Comparison of ENCODE assay signal across 1 cellular context in the genomic region with DNA sequence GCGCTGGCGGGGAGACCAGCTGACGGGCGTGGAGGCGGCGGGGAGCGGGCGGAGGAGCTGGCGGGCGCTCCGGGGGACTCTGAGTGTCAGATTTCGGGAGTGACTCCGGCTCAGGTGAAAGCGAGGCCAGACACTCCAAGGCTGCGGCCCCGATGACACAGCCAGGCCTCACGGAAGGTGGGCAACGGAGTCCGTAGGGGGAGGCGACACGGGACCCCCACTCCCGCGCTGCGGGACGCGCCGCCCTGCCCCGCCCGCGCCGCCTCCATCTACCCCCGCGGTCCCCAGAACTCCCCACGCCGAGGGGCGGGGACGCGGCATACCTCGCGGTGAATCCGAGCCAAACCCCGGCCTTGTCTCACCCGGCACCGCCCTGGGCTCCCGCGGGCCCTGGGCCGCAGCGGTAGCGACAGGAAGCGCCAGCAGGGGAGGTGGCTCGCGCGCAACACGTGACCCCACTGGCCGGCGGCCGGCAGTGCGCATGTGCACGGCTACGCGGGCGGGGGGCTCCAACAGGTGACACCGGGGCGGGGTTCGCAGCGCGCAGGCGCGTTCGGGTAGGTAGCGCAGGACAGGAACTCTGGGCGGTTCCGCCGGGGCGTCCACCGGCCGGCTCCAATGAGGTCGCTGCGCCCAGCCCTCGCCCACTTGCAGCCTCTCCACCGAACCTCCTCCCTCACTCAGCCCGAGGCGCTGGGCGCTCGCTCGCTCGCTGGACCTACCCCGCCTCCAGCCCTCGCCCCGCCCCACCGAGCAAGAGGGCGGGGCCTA.
TF ChIP-seq lines count a peak whose summit lies in the region.

A gene with protein sequence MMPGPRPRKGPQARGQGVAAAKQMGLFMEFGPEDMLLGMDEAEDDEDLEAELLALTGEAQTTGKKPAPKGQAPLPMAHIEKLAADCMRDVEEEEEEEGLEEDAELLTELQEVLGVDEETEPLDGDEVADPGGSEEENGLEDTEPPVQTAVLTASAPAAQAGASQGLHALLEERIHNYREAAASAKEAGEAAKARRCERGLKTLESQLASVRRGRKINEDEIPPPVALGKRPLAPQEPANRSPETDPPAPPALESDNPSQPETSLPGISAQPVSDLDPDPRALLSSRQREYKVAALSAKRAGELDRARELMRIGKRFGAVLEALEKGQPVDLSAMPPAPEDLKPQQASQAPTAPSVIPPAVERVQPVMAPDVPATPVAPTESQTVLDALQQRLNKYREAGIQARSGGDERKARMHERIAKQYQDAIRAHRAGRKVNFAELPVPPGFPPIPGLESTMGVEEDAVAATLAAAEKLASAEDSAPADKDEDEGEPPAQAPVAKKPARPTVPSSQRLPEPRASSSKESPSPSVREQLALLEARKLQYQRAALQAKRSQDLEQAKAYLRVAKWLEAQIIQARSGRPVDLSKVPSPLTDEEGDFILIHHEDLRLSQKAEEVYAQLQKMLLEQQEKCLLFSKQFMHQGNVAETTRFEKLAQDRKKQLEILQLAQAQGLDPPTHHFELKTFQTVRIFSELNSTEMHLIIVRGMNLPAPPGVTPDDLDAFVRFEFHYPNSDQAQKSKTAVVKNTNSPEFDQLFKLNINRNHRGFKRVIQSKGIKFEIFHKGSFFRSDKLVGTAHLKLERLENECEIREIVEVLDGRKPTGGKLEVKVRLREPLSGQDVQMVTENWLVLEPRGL (minus strand): TSS at position 460 of the 771 bp plus-strand sequence. CDS start 1,585 bp downstream, outside the sequence.

TF ChIP-seq in HepG2, 621 proteins besides CTCF, POLR2A, EP300 and RAD21 (continued from another document and continues in another):
- TF ChIP-seq, protein P1, sequence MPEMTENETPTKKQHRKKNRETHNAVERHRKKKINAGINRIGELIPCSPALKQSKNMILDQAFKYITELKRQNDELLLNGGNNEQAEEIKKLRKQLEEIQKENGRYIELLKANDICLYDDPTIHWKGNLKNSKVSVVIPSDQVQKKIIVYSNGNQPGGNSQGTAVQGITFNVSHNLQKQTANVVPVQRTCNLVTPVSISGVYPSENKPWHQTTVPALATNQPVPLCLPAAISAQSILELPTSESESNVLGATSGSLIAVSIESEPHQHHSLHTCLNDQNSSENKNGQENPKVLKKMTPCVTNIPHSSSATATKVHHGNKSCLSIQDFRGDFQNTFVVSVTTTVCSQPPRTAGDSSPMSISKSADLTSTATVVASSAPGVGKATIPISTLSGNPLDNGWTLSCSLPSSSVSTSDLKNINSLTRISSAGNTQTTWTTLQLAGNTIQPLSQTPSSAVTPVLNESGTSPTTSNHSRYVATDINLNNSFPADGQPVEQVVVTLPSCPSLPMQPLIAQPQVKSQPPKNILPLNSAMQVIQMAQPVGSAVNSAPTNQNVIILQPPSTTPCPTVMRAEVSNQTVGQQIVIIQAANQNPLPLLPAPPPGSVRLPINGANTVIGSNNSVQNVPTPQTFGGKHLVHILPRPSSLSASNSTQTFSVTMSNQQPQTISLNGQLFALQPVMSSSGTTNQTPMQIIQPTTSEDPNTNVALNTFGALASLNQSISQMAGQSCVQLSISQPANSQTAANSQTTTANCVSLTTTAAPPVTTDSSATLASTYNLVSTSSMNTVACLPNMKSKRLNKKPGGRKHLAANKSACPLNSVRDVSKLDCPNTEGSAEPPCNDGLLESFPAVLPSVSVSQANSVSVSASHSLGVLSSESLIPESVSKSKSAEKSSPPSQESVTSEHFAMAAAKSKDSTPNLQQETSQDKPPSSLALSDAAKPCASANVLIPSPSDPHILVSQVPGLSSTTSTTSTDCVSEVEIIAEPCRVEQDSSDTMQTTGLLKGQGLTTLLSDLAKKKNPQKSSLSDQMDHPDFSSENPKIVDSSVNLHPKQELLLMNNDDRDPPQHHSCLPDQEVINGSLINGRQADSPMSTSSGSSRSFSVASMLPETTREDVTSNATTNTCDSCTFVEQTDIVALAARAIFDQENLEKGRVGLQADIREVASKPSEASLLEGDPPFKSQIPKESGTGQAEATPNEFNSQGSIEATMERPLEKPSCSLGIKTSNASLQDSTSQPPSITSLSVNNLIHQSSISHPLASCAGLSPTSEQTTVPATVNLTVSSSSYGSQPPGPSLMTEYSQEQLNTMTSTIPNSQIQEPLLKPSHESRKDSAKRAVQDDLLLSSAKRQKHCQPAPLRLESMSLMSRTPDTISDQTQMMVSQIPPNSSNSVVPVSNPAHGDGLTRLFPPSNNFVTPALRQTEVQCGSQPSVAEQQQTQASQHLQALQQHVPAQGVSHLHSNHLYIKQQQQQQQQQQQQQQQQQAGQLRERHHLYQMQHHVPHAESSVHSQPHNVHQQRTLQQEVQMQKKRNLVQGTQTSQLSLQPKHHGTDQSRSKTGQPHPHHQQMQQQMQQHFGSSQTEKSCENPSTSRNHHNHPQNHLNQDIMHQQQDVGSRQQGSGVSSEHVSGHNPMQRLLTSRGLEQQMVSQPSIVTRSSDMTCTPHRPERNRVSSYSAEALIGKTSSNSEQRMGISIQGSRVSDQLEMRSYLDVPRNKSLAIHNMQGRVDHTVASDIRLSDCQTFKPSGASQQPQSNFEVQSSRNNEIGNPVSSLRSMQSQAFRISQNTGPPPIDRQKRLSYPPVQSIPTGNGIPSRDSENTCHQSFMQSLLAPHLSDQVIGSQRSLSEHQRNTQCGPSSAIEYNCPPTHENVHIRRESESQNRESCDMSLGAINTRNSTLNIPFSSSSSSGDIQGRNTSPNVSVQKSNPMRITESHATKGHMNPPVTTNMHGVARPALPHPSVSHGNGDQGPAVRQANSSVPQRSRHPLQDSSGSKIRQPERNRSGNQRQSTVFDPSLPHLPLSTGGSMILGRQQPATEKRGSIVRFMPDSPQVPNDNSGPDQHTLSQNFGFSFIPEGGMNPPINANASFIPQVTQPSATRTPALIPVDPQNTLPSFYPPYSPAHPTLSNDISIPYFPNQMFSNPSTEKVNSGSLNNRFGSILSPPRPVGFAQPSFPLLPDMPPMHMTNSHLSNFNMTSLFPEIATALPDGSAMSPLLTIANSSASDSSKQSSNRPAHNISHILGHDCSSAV (CRISPR knock-in tag; IDR thresholded peaks at IDR 0.05; ENCODE audit: borderline replicate concordance), result no peak
- TF ChIP-seq, protein P2, sequence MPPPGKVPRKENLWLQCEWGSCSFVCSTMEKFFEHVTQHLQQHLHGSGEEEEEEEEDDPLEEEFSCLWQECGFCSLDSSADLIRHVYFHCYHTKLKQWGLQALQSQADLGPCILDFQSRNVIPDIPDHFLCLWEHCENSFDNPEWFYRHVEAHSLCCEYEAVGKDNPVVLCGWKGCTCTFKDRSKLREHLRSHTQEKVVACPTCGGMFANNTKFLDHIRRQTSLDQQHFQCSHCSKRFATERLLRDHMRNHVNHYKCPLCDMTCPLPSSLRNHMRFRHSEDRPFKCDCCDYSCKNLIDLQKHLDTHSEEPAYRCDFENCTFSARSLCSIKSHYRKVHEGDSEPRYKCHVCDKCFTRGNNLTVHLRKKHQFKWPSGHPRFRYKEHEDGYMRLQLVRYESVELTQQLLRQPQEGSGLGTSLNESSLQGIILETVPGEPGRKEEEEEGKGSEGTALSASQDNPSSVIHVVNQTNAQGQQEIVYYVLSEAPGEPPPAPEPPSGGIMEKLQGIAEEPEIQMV (CRISPR knock-in tag; IDR thresholded peaks at IDR 0.05; ENCODE audit: low read depth), result no peak
- TF ChIP-seq, protein P3, sequence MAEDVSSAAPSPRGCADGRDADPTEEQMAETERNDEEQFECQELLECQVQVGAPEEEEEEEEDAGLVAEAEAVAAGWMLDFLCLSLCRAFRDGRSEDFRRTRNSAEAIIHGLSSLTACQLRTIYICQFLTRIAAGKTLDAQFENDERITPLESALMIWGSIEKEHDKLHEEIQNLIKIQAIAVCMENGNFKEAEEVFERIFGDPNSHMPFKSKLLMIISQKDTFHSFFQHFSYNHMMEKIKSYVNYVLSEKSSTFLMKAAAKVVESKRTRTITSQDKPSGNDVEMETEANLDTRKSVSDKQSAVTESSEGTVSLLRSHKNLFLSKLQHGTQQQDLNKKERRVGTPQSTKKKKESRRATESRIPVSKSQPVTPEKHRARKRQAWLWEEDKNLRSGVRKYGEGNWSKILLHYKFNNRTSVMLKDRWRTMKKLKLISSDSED (CRISPR knock-in tag; IDR thresholded peaks at IDR 0.05), result no peak
- TF ChIP-seq, protein P4, sequence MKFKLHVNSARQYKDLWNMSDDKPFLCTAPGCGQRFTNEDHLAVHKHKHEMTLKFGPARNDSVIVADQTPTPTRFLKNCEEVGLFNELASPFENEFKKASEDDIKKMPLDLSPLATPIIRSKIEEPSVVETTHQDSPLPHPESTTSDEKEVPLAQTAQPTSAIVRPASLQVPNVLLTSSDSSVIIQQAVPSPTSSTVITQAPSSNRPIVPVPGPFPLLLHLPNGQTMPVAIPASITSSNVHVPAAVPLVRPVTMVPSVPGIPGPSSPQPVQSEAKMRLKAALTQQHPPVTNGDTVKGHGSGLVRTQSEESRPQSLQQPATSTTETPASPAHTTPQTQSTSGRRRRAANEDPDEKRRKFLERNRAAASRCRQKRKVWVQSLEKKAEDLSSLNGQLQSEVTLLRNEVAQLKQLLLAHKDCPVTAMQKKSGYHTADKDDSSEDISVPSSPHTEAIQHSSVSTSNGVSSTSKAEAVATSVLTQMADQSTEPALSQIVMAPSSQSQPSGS (CRISPR knock-in tag; IDR thresholded peaks at IDR 0.05), result peak; percentile 5; the same call in 1 of the 2 replicates
- TF ChIP-seq, protein P5, sequence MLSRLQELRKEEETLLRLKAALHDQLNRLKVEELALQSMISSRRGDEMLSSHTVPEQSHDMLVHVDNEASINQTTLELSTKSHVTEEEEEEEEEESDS (CRISPR knock-in tag; IDR thresholded peaks at IDR 0.05; ENCODE audit: borderline replicate concordance), result no peak
- TF ChIP-seq, protein P6, sequence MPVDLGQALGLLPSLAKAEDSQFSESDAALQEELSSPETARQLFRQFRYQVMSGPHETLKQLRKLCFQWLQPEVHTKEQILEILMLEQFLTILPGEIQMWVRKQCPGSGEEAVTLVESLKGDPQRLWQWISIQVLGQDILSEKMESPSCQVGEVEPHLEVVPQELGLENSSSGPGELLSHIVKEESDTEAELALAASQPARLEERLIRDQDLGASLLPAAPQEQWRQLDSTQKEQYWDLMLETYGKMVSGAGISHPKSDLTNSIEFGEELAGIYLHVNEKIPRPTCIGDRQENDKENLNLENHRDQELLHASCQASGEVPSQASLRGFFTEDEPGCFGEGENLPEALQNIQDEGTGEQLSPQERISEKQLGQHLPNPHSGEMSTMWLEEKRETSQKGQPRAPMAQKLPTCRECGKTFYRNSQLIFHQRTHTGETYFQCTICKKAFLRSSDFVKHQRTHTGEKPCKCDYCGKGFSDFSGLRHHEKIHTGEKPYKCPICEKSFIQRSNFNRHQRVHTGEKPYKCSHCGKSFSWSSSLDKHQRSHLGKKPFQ (CRISPR knock-in tag; IDR thresholded peaks at IDR 0.05; ENCODE audit: insufficient replicate concordance), result peak; percentile 23
- TF ChIP-seq ELF3 (CRISPR knock-in tag; IDR thresholded peaks at IDR 0.05) (peak; percentile 64), CENPT (CRISPR knock-in tag; IDR thresholded peaks at IDR 0.05; ENCODE audit: low read depth) (no peak), RARG (CRISPR knock-in tag; IDR thresholded peaks at IDR 0.05; ENCODE audit: low read depth) (no peak), RFXAP (CRISPR knock-in tag; IDR thresholded peaks at IDR 0.05; ENCODE audit: borderline replicate concordance) (peak; percentile 73), ZNF326 (CRISPR knock-in tag; IDR thresholded peaks at IDR 0.05; ENCODE audit: borderline replicate concordance) (no peak), TCF7 (IDR thresholded peaks at IDR 0.05; ENCODE audit: low read depth) (no peak), ARID2 (CRISPR knock-in tag; IDR thresholded peaks at IDR 0.05; ENCODE audit: borderline replicate concordance) (no peak)
- TF ChIP-seq, protein P7, sequence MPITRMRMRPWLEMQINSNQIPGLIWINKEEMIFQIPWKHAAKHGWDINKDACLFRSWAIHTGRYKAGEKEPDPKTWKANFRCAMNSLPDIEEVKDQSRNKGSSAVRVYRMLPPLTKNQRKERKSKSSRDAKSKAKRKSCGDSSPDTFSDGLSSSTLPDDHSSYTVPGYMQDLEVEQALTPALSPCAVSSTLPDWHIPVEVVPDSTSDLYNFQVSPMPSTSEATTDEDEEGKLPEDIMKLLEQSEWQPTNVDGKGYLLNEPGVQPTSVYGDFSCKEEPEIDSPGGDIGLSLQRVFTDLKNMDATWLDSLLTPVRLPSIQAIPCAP (CRISPR knock-in tag; IDR thresholded peaks at IDR 0.05; ENCODE audit: low read depth), result no peak
- TF ChIP-seq, protein P8, sequence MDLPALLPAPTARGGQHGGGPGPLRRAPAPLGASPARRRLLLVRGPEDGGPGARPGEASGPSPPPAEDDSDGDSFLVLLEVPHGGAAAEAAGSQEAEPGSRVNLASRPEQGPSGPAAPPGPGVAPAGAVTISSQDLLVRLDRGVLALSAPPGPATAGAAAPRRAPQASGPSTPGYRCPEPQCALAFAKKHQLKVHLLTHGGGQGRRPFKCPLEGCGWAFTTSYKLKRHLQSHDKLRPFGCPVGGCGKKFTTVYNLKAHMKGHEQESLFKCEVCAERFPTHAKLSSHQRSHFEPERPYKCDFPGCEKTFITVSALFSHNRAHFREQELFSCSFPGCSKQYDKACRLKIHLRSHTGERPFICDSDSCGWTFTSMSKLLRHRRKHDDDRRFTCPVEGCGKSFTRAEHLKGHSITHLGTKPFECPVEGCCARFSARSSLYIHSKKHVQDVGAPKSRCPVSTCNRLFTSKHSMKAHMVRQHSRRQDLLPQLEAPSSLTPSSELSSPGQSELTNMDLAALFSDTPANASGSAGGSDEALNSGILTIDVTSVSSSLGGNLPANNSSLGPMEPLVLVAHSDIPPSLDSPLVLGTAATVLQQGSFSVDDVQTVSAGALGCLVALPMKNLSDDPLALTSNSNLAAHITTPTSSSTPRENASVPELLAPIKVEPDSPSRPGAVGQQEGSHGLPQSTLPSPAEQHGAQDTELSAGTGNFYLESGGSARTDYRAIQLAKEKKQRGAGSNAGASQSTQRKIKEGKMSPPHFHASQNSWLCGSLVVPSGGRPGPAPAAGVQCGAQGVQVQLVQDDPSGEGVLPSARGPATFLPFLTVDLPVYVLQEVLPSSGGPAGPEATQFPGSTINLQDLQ (CRISPR knock-in tag; IDR thresholded peaks at IDR 0.05), result no peak
